In the genomic region with DNA sequence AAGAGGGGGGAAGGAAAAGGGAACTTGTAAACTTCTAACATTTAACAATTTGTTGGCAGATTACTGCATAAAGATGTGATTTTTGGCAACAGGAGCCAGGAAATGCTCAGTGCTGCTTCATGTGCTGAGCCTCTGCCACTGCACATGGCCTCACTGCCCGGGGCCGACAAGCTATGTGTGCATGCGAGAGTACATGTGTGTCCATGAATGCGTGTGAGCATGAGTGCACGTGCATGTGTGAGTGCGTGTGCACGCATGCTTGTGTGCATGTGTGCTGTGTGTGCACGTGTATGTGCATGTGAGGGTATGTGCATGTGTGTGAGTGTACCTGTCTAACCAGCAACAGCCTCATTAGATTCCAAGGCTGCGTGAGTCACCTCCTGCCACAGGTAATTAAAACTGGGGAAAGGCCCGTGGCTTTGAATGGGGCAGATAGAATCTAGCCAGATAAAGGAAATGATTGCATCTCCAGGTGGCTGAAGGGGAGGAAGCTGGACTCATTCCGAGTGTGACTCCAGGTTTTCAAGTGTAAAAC, we compare ENCODE assay signal across 20 cellular contexts. TPM values are rescaled to one million over a fixed set of nuclear protein-coding genes. Genes with fewer than 3 reads are reported as not detected.
DNase-seq lines count a peak whose midpoint lies in the region; ATAC-seq, FAIRE-seq and TF ChIP-seq lines count a peak whose summit lies in the region.
"Had no signal": no experiment of that assay in that cellular context is flagged by ENCODE, and none has a peak within 500 bp of the region (broad histone marks: within the 10 kb centered on the region; RNA-seq: fewer than 3 reads in every experiment).

No MANE protein-coding gene starts in this region.

- H3K4me1 Mint-ChIP-seq in MCF 10A (ENCODE audit: insufficient read depth, unreplicated experiment): peaks cover 10% of the 10 kb centered on the region

- no peaks in the 10 kb centered on the region for H3K9me3 Mint-ChIP-seq in MCF 10A (ENCODE audit: unreplicated experiment)
- H3K9me3 Mint-ChIP-seq: activated naive CD4-positive, alpha-beta T cell treated with anti-CD3 and anti-CD28 coated beads, Interleukin-2, amount 50 U/mL, for 72 hours had no signal

- peaks cover 9% of the 10 kb centered on the region for H3K27me3 Mint-ChIP-seq in MCF 10A (ENCODE audit: insufficient read depth, unreplicated experiment)

- intact Hi-C loops in MCF 10A (cut with micrococcal nuclease) (no loop called here), breast epithelium (cut with DNase I; ENCODE audit: low total_unique reads) (no loop called here), Panc1 (cut with micrococcal nuclease; ENCODE audit: unreplicated experiment) (no loop called here)

- no peak overlapping the region for H3K4me3 Mint-ChIP-seq in MCF 10A (ENCODE audit: unreplicated experiment)

- CTCF ChIA-PET in MCF 10A (lab: Yijun Ruan, JAX) (interaction anchor here (0.7 to 1.7 kb wide), 3 partner anchors 10 to 57 kb away, joined by 3 to 6 read pairs (median 3); no protein-coding TSS in a partner anchor), Panc1 (lab: Charles Lee) (no interaction called here)

- TF ChIP-seq CTCF in MCF 10A (IDR thresholded peaks at IDR 0.05; ENCODE audit: unreplicated experiment) (peak; percentile 12), breast epithelium (IDR thresholded peaks at IDR 0.05) (no peak), Panc1 (IDR thresholded peaks at IDR 0.05) (no peak), fibroblast of pulmonary artery (IDR thresholded peaks at IDR 0.05; ENCODE audit: low read length, missing control alignments) (peak; percentile 12)

- FAIRE-seq in urothelium cell line (lab: Jason Lieb, UNC): peak; percentile 81
- FAIRE-seq: GM18507, kidney had no signal

- H3K9me3 ChIP-seq in breast epithelium (peaks cover 0 to 2% of the 10 kb centered on the region in 2 donors), Panc1 (ENCODE audit: control insufficient read depth, insufficient read depth, low read depth, low read length) (no peaks in the 10 kb centered on the region)
- H3K9me3 ChIP-seq: colonic mucosa, neutrophil, uterus had no signal

- DNase-seq in MCF 10A (ENCODE audit: unreplicated experiment): peak; percentile 71
- no peak for DNase-seq in breast epithelium (ENCODE audit: low spot score in 2 of 2)
- no peak for DNase-seq in Panc1 (ENCODE audit: low read depth, low spot score)
- peak; percentile 45 for DNase-seq in fibroblast of pulmonary artery (ENCODE audit: low read depth)
- no peak for DNase-seq in urothelium cell line (ENCODE audit: low spot score)
- DNase-seq in activated CD4-positive, alpha-beta T cell treated with anti-CD3 and anti-CD28 coated beads, Interleukin-2, amount 50 U/mL, for 48 hours: no peak
- no peak for DNase-seq in cerebellar nuclear complex (lab: John Stamatoyannopoulos, UW)
- DNase-seq: activated CD8-positive, alpha-beta memory T cell treated with anti-CD3 and anti-CD28 coated beads for 24 hours; colonic mucosa; kidney; NCI-H1930; stimulated activated CD4-positive, alpha-beta T cell treated with anti-CD3 and anti-CD28 coated beads, Interleukin-15, amount 100 ng/mL, for 24 hours; uterus had no signal

- no peak overlapping the region for H3K27ac ChIP-seq in breast epithelium
- H3K27ac ChIP-seq in Panc1 (ENCODE audit: low read length): no peak overlapping the region
- H3K27ac ChIP-seq: colonic mucosa, gastroesophageal sphincter, neutrophil, uterus had no signal

- BruUV-seq in MCF 10A (replicated peaks; lab: Mats Ljungman, UMichigan) (no TSS peak), Panc1 (replicated peaks; lab: Mats Ljungman, UMichigan) (no TSS peak)

- POLR2A ChIA-PET in MCF 10A (lab: Yijun Ruan, JAX): no interaction called here
- POLR2A ChIA-PET in Panc1 (lab: Charles Lee): interaction anchor here (0.6 kb wide), 1 partner anchor 268 kb away, joined by 3 read pairs; no protein-coding TSS in a partner anchor

- H3K27ac Mint-ChIP-seq in MCF 10A (ENCODE audit: low read depth, unreplicated experiment): no peak overlapping the region
- H3K27ac Mint-ChIP-seq: activated naive CD4-positive, alpha-beta T cell treated with anti-CD3 and anti-CD28 coated beads, Interleukin-2, amount 50 U/mL, for 72 hours had no signal

- peak; percentile 75 for ATAC-seq in Panc1
- no peak for ATAC-seq in GM18868 (IDR thresholded peaks at IDR 0.05; ENCODE audit: unreplicated experiment)
- ATAC-seq: activated naive CD4-positive, alpha-beta T cell treated with anti-CD3 and anti-CD28 coated beads, Interleukin-2, amount 50 U/mL, for 72 hours; gastroesophageal sphincter had no signal

- no peaks in the 10 kb centered on the region for H3K36me3 Mint-ChIP-seq in MCF 10A (ENCODE audit: insufficient read depth, unreplicated experiment)
- H3K36me3 Mint-ChIP-seq: activated naive CD4-positive, alpha-beta T cell treated with anti-CD3 and anti-CD28 coated beads, Interleukin-2, amount 50 U/mL, for 72 hours had no signal

- TF ChIP-seq POLR2A in breast epithelium (IDR thresholded peaks at IDR 0.05): no peak

- in situ Hi-C loops in Panc1 (cut with HindIII; ENCODE audit: low pct_unique_long_range_greater_than_20kb, low sequenced_read_pairs): no loop called here

- peaks cover 0 to 17% of the 10 kb centered on the region in 2 donors for H3K27me3 ChIP-seq in breast epithelium
- no peaks in the 10 kb centered on the region for H3K27me3 ChIP-seq in Panc1 (ENCODE audit: control insufficient read depth, insufficient read depth, low read length)
- H3K27me3 ChIP-seq: colonic mucosa, uterus had no signal

- H3K4me3 ChIP-seq in breast epithelium (no peak overlapping the region), Panc1 (ENCODE audit: low read depth in 2 of 2, low read length in 2 of 2) (no peak overlapping the region), fibroblast of pulmonary artery (replicated peaks; ENCODE audit: low read depth, low read length) (no peak overlapping the region)
- H3K4me3 ChIP-seq: colonic mucosa, gastroesophageal sphincter, uterus had no signal

- H3K36me3 ChIP-seq in breast epithelium: no peaks in the 10 kb centered on the region
- no peaks in the 10 kb centered on the region for H3K36me3 ChIP-seq in Panc1 (ENCODE audit: control insufficient read depth, insufficient read depth, low read length)
- H3K36me3 ChIP-seq: colonic mucosa, gastroesophageal sphincter, neutrophil, uterus had no signal

- H3K4me1 ChIP-seq in breast epithelium (no peaks in the 10 kb centered on the region), Panc1 (ENCODE audit: control insufficient read depth, insufficient read depth, low read length) (peaks cover 7% of the 10 kb centered on the region)
- H3K4me1 ChIP-seq: colonic mucosa, gastroesophageal sphincter, uterus had no signal

RNA-seq across cellular contexts. Expression of gene TSPEAR, which starts 41.4 kb away (rescaled TPM):
- total RNA-seq in MCF 10A (2022) (not detected in 2 replicates), breast epithelium (under 1 TPM in 1 of 3 donors, not detected in 2; 0.15 TPM), Panc1 (2021; ENCODE audit: unreplicated experiment) (not detected)
- polyA plus RNA-seq in Panc1 (2012; ENCODE audit: insufficient read length): 1.0 TPM
- total RNA-seq: activated naive CD4-positive, alpha-beta T cell treated with anti-CD3 and anti-CD28 coated beads, Interleukin-2, amount 50 U/mL, for 72 hours; colonic mucosa; gastroesophageal sphincter; OCI-LY7; T-helper 2 cell treated with Interferon-gamma antibody and Interleukin-4, amounts not matched to agents 100 ng/mL and 5 ng/mL, for 36 hours had no signal

RNA-seq across cellular contexts. Expression of gene UBE2G2, which starts 48.9 kb away (rescaled TPM):
- total RNA-seq in MCF 10A (2022) (122 and 147 TPM in 2 replicates), breast epithelium (100 to 1,000 TPM in 1 of 3 donors, 10 to 100 TPM in 2; 84.8 to 128 (median 99.2) TPM), Panc1 (2021; ENCODE audit: unreplicated experiment) (77.4 TPM)
- 69.4 TPM for polyA plus RNA-seq in Panc1 (2012; ENCODE audit: insufficient read length)

RNA-seq across cellular contexts. Expression of gene KRTAP10-12, which starts 55.8 kb away (rescaled TPM):
- total RNA-seq in MCF 10A (2022): not detected in 2 replicates
- not detected for total RNA-seq in breast epithelium
- not detected for total RNA-seq in Panc1 (2021; ENCODE audit: unreplicated experiment)
- polyA plus RNA-seq in Panc1 (2012; ENCODE audit: insufficient read length): not detected
- total RNA-seq: activated naive CD4-positive, alpha-beta T cell treated with anti-CD3 and anti-CD28 coated beads, Interleukin-2, amount 50 U/mL, for 72 hours; colonic mucosa; gastroesophageal sphincter; kidney; OCI-LY7; T-helper 2 cell treated with Interferon-gamma antibody and Interleukin-4, amounts not matched to agents 100 ng/mL and 5 ng/mL, for 36 hours; uterus had no signal

Comparison
In these comparisons a context has a peak if more than half of its experiments do, and no peak if none do; other contexts are left out.
1. DNase-seq: peak in MCF 10A (single experiment) and fibroblast of pulmonary artery (single experiment); none in breast epithelium (0 of 2), Panc1 (single experiment), urothelium cell line (single experiment), activated CD4-positive, alpha-beta T cell treated with anti-CD3 and anti-CD28 coated beads, Interleukin-2, amount 50 U/mL, for 48 hours (0 of 2) and cerebellar nuclear complex (0 of 2).
2. CTCF ChIP-seq: peak in MCF 10A (single experiment) and fibroblast of pulmonary artery (single experiment); none in breast epithelium (0 of 3) and Panc1 (single experiment).